ENCODE assay signal across 1 cellular context in genomic region chr11:59550842-59551650, GRCh38.
A peak's percentile ranks its signal among the peaks of the same experiment; 100 is the strongest.
TF ChIP-seq lines count a peak whose summit lies in the region.

No MANE protein-coding gene starts in this region.

TF ChIP-seq in HEK293, 187 proteins besides CTCF, POLR2A, EP300 and RAD21 (continued from another document and continues in another):
- no peak for TF ChIP-seq ZBTB6 (tag by site-specific recombination; IDR thresholded peaks at IDR 0.05)
- peak; percentile 55 for TF ChIP-seq ZNF600 (tag by site-specific recombination; IDR thresholded peaks at IDR 0.05)
- no peak for TF ChIP-seq ZNF112 (tag by site-specific recombination; IDR thresholded peaks at IDR 0.05)
- TF ChIP-seq ZSCAN16 (tag by site-specific recombination; IDR thresholded peaks at IDR 0.05), result no peak
- TF ChIP-seq ZNF423 (tag by site-specific recombination; IDR thresholded peaks at IDR 0.05), result no peak
- TF ChIP-seq ZNF560 (tag by site-specific recombination; IDR thresholded peaks at IDR 0.05; ENCODE audit: borderline replicate concordance), result no peak
- no peak for TF ChIP-seq BCL6B (tag by site-specific recombination; IDR thresholded peaks at IDR 0.05)
- TF ChIP-seq ZNF292 (tag by site-specific recombination; IDR thresholded peaks at IDR 0.05; ENCODE audit: borderline replicate concordance, low read depth), result no peak
- 0 out of 2 replicates have a peak, but pooled peaks have one; percentile 2 for TF ChIP-seq ZNF830 (tag by site-specific recombination; IDR thresholded peaks at IDR 0.05; ENCODE audit: low read depth)
- no peak for TF ChIP-seq WT1 (tag by site-specific recombination; IDR thresholded peaks at IDR 0.05)
- no peak for TF ChIP-seq ZNF350 (tag by site-specific recombination; IDR thresholded peaks at IDR 0.05)
- TF ChIP-seq KLF7 (tag by site-specific recombination; IDR thresholded peaks at IDR 0.05; ENCODE audit: borderline replicate concordance), result peak; percentile 28; the same call in 1 of the 2 replicates
- TF ChIP-seq OSR2 (tag by site-specific recombination; IDR thresholded peaks at IDR 0.05), result no peak
- TF ChIP-seq ZNF514 (tag by site-specific recombination; IDR thresholded peaks at IDR 0.05), result no peak
- no peak for TF ChIP-seq ZNF121 (tag by site-specific recombination; IDR thresholded peaks at IDR 0.05)
- TF ChIP-seq ZNF138 (tag by site-specific recombination; IDR thresholded peaks at IDR 0.05; ENCODE audit: borderline replicate concordance), result no peak
- 0 out of 2 replicates have a peak, but pooled peaks have one; percentile 22 for TF ChIP-seq ZFP37 (tag by site-specific recombination; IDR thresholded peaks at IDR 0.05)
- 0 out of 2 replicates have a peak, but pooled peaks have one; percentile 4 for TF ChIP-seq ZBTB44 (tag by site-specific recombination; IDR thresholded peaks at IDR 0.05)
- TF ChIP-seq ZNF302 (tag by site-specific recombination; IDR thresholded peaks at IDR 0.05; ENCODE audit: low read depth), result no peak
- TF ChIP-seq AEBP2 (tag by site-specific recombination; IDR thresholded peaks at IDR 0.05; ENCODE audit: borderline replicate concordance), result no peak
- no peak for TF ChIP-seq ZNF510 (tag by site-specific recombination; IDR thresholded peaks at IDR 0.05; ENCODE audit: insufficient replicate concordance)
- no peak for TF ChIP-seq PBX3 (CRISPR knock-in tag; IDR thresholded peaks at IDR 0.05)
- no peak for TF ChIP-seq ZNF175 (tag by site-specific recombination; IDR thresholded peaks at IDR 0.05)
- no peak for TF ChIP-seq ZNF658 (tag by site-specific recombination; IDR thresholded peaks at IDR 0.05)
- TF ChIP-seq KLF8 (tag by site-specific recombination; IDR thresholded peaks at IDR 0.05), result no peak
- TF ChIP-seq ZXDB (tag by site-specific recombination; IDR thresholded peaks at IDR 0.05), result no peak; the same call in 1 of the 2 replicates
- no peak for TF ChIP-seq MEIS1 (CRISPR knock-in tag; IDR thresholded peaks at IDR 0.05; ENCODE audit: borderline replicate concordance)
- TF ChIP-seq PRDM6 (tag by site-specific recombination; IDR thresholded peaks at IDR 0.05), result 0 out of 2 replicates have a peak, but pooled peaks have one; percentile 2
- TF ChIP-seq ZNF785 (tag by site-specific recombination; IDR thresholded peaks at IDR 0.05), result no peak
- TF ChIP-seq ZNF221 (tag by site-specific recombination; IDR thresholded peaks at IDR 0.05; ENCODE audit: borderline replicate concordance), result 0 out of 2 replicates have a peak, but pooled peaks have one; percentile 24
- peak; percentile 32; the same call in 1 of the 2 replicates for TF ChIP-seq SP7 (tag by site-specific recombination; IDR thresholded peaks at IDR 0.05)
- no peak for TF ChIP-seq RBAK (tag by site-specific recombination; IDR thresholded peaks at IDR 0.05)
- no peak for TF ChIP-seq MYNN (tag by site-specific recombination; IDR thresholded peaks at IDR 0.05; ENCODE audit: borderline replicate concordance)
- no peak for TF ChIP-seq ZNF394 (tag by site-specific recombination; IDR thresholded peaks at IDR 0.05; ENCODE audit: borderline replicate concordance)
- TF ChIP-seq KLF1 (tag by site-specific recombination; IDR thresholded peaks at IDR 0.05), result no peak
- TF ChIP-seq ZNF280C (tag by site-specific recombination; IDR thresholded peaks at IDR 0.05), result no peak
- no peak for TF ChIP-seq ZBTB20 (tag by site-specific recombination; IDR thresholded peaks at IDR 0.05)
- no peak for TF ChIP-seq ZNF585B (tag by site-specific recombination; IDR thresholded peaks at IDR 0.05)
- no peak for TF ChIP-seq TSHZ1 (tag by site-specific recombination; IDR thresholded peaks at IDR 0.05; ENCODE audit: borderline replicate concordance)
- no peak for TF ChIP-seq ZNF548 (tag by site-specific recombination; IDR thresholded peaks at IDR 0.05)
- no peak for TF ChIP-seq ZNF223 (tag by site-specific recombination; IDR thresholded peaks at IDR 0.05)
- TF ChIP-seq YY1 (tag by site-specific recombination; IDR thresholded peaks at IDR 0.05), result no peak; the same call in 1 of the 2 replicates
- TF ChIP-seq ZNF521 (tag by site-specific recombination; IDR thresholded peaks at IDR 0.05), result no peak
- no peak for TF ChIP-seq ZNF571 (tag by site-specific recombination; IDR thresholded peaks at IDR 0.05)
- TF ChIP-seq ZNF610 (tag by site-specific recombination; IDR thresholded peaks at IDR 0.05; ENCODE audit: borderline replicate concordance), result no peak
- no peak for TF ChIP-seq ZFHX2 (tag by site-specific recombination; conservative IDR thresholded peaks at IDR 0.05)
- TF ChIP-seq ZSCAN30 (tag by site-specific recombination; IDR thresholded peaks at IDR 0.05), result no peak; the same call in 1 of the 2 replicates
- TF ChIP-seq TRIM28 (IDR thresholded peaks at IDR 0.05; ENCODE audit: borderline replicate concordance, low read length), result peak; percentile 59; the same call in 1 of the 2 replicates
- no peak for TF ChIP-seq ZNF248 (tag by site-specific recombination; IDR thresholded peaks at IDR 0.05)
- no peak for TF ChIP-seq ZNF239 (tag by site-specific recombination; IDR thresholded peaks at IDR 0.05)
- TF ChIP-seq ZNF366 (tag by site-specific recombination; conservative IDR thresholded peaks at IDR 0.05), result peak; percentile 83
- no peak for TF ChIP-seq ZNF169 (tag by site-specific recombination; IDR thresholded peaks at IDR 0.05)
- TF ChIP-seq ZNF148 (tag by site-specific recombination; IDR thresholded peaks at IDR 0.05; ENCODE audit: borderline replicate concordance), result no peak
- TF ChIP-seq ZNF426 (tag by site-specific recombination; IDR thresholded peaks at IDR 0.05), result no peak
